18 cellular contexts compared by ENCODE assay signal in the genomic region with DNA sequence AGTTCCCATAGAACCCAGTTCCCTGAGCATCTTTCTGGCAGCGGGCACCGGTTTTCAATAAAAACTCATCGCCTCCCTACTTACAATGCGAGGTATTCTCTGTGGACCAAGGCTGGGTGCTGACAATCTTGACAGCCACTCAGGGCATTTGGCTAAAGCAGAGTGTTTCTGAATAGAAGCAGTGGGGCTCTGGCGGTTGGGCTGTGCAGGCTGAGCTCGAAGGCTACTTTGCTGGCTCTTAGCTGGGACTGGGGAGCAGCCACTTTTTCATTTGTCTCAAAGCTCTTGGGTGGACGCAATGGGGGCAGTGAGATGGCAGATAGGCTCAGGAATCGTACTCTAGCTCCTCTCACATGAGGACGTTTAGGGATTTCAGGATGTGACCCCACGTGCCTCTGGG.
DNase-seq lines count a peak whose midpoint lies in the region; ATAC-seq and TF ChIP-seq lines count a peak whose summit lies in the region.
"Had no signal": no experiment of that assay in that cellular context is flagged by ENCODE, and none has a peak within 500 bp of the region (broad histone marks: within the 10 kb centered on the region; RNA-seq: fewer than 3 reads in every experiment).

No MANE protein-coding gene starts in this region.

- H3K36me3 Mint-ChIP-seq in endothelial cell (ENCODE audit: low read depth, unreplicated experiment) = no peaks in the 10 kb centered on the region
- H3K36me3 Mint-ChIP-seq in stimulated activated memory B cell treated with anti-CD40 and anti-IgM and Interleukin-4, amounts not matched to agents 10 μg/mL and 1 μg/mL and 100 μg/mL, for 72 hours = no peaks in the 10 kb centered on the region
- H3K36me3 Mint-ChIP-seq: IgD-negative memory B cell had no signal

- H3K27ac Mint-ChIP-seq in endothelial cell (ENCODE audit: unreplicated experiment) = no peak overlapping the region
- no peak overlapping the region for H3K27ac Mint-ChIP-seq in stimulated activated memory B cell treated with anti-CD40 and anti-IgM and Interleukin-4, amounts not matched to agents 10 μg/mL and 1 μg/mL and 100 μg/mL, for 72 hours
- H3K27ac Mint-ChIP-seq: CD4-positive, alpha-beta T cell; IgD-negative memory B cell had no signal

- H3K27me3 Mint-ChIP-seq in endothelial cell (ENCODE audit: unreplicated experiment) = no peaks in the 10 kb centered on the region
- peaks cover 8% of the 10 kb centered on the region for H3K27me3 Mint-ChIP-seq in stimulated activated memory B cell treated with anti-CD40 and anti-IgM and Interleukin-4, amounts not matched to agents 10 μg/mL and 1 μg/mL and 100 μg/mL, for 72 hours

- no peaks in the 10 kb centered on the region for H3K4me1 ChIP-seq in left ventricle myocardium inferior
- H3K4me1 ChIP-seq: A549 had no signal

- no peak overlapping the region for H3K27ac ChIP-seq in left ventricle myocardium inferior (replicated peaks)
- H3K27ac ChIP-seq: 22Rv1, A549, C4-2B had no signal

- DNase-seq in Right ventricle myocardium inferior (ENCODE audit: missing footprints) (no peak), cardiac septum (ENCODE audit: low spot score) (no peak), endothelial cell (ENCODE audit: low spot score) (no peak), left ventricle myocardium inferior (peak; percentile 22), NCI-H82 (lab: John Stamatoyannopoulos, UW) (no peak)
- DNase-seq: AML-193; CD4-positive, alpha-beta T cell; DMS153; DMS79; H9 had no signal

- no peaks in the 10 kb centered on the region for H3K4me1 Mint-ChIP-seq in endothelial cell (ENCODE audit: unreplicated experiment)
- H3K4me1 Mint-ChIP-seq in stimulated activated memory B cell treated with anti-CD40 and anti-IgM and Interleukin-4, amounts not matched to agents 10 μg/mL and 1 μg/mL and 100 μg/mL, for 72 hours = no peaks in the 10 kb centered on the region
- H3K4me1 Mint-ChIP-seq: IgD-negative memory B cell had no signal

- TF ChIP-seq CTCF in endothelial cell (IDR thresholded peaks at IDR 0.05; ENCODE audit: unreplicated experiment) = no peak
- TF ChIP-seq CTCF in left ventricle myocardium inferior (IDR thresholded peaks at IDR 0.05; ENCODE audit: borderline replicate concordance) = no peak

- H3K4me3 ChIP-seq in left ventricle myocardium inferior = no peak overlapping the region
- H3K4me3 ChIP-seq: A549, GM12878 had no signal

- H3K36me3 ChIP-seq in left ventricle myocardium inferior = no peaks in the 10 kb centered on the region

- peak overlapping the region; percentile 60 for H3K4me3 Mint-ChIP-seq in endothelial cell (ENCODE audit: unreplicated experiment)
- no peak overlapping the region for H3K4me3 Mint-ChIP-seq in stimulated activated memory B cell treated with anti-CD40 and anti-IgM and Interleukin-4, amounts not matched to agents 10 μg/mL and 1 μg/mL and 100 μg/mL, for 72 hours
- H3K4me3 Mint-ChIP-seq: CD4-positive, alpha-beta T cell; H9; IgD-negative memory B cell had no signal

- ATAC-seq in Right ventricle myocardium inferior (peak; percentile 81), GM21447 (IDR thresholded peaks at IDR 0.05; ENCODE audit: unreplicated experiment) (no peak)
- no peak for ATAC-seq in stimulated activated memory B cell treated with anti-CD40 and anti-IgM and Interleukin-4, amounts not matched to agents 10 μg/mL and 1 μg/mL and 100 μg/mL, for 72 hours
- ATAC-seq: A549, GM12878, HepG2 had no signal

- H3K9me3 Mint-ChIP-seq in endothelial cell (ENCODE audit: unreplicated experiment) = no peaks in the 10 kb centered on the region
- no peaks in the 10 kb centered on the region for H3K9me3 Mint-ChIP-seq in stimulated activated memory B cell treated with anti-CD40 and anti-IgM and Interleukin-4, amounts not matched to agents 10 μg/mL and 1 μg/mL and 100 μg/mL, for 72 hours
- H3K9me3 Mint-ChIP-seq: CD4-positive, alpha-beta T cell; H9; IgD-negative memory B cell had no signal

- H3K27me3 ChIP-seq in left ventricle myocardium inferior (ENCODE audit: low read depth) = no peaks in the 10 kb centered on the region

- H3K9me3 ChIP-seq in left ventricle myocardium inferior (replicated peaks) = no peaks in the 10 kb centered on the region
- H3K9me3 ChIP-seq: A549 had no signal

- intact Hi-C loops in Right ventricle myocardium inferior (cut with DNase I) (no loop called here), cardiac septum (cut with DNase I) (no loop called here), left ventricle myocardium inferior (cut with micrococcal nuclease) (no loop called here)
